Comparison of ENCODE assay signal across 18 cellular contexts in the genomic region with DNA sequence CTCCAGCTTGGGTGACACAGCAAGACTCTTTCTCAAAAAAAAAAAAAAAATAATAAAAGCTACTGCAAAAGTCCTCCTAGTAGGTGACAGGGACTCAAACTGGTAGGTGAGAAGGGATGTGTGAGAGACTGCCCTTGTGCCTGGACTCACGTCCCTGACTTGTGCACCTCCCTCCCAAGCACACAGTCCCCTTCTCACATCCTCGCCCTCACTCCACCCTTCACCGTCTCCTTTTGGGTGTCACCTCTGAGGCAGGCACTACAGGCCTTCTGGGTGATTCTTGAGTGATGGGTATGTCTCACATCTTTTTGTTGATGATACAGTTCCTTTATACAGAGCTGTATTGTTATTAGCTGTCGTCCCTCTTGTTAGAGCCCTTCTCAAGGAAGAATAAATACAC.
"Had no signal": no experiment of that assay in that cellular context is flagged by ENCODE, and none has a peak within 500 bp of the region (broad histone marks: within the 10 kb centered on the region; RNA-seq: fewer than 3 reads in every experiment).

No MANE protein-coding gene starts in this region.

- DNase-seq: KBM-7; MV-4-11; NCI-H1048; NCI-H1105; NCI-H1436 treated with DMSO at 0.1 percent for 48 hours; NCI-H1694; NCI-H187 treated with DMSO at 0.1 percent for 48 hours; NCI-H2029 treated with DMSO at 0.1 percent for 48 hours; NCI-H2227 treated with DMSO at 0.1 percent for 48 hours; NCI-H524; NCI-H526 treated with DMSO at 0.1 percent for 48 hours; NCI-H774; NK-92 treated with Interleukin-12 subunit alpha and Interleukin-12 subunit beta, amount 100 ng/mL, for 24 hours; PC-3; SHP77; SK-N-SH had no signal

- ATAC-seq: Panc1, PC-3 had no signal

- H3K9me3 ChIP-seq: SK-N-SH had no signal

- H3K4me2 ChIP-seq: SK-N-SH had no signal

- H3K9ac ChIP-seq: SK-N-SH had no signal

- H3K27ac ChIP-seq: RWPE1 had no signal
